11 cellular contexts compared by ENCODE assay signal in the genomic region with DNA sequence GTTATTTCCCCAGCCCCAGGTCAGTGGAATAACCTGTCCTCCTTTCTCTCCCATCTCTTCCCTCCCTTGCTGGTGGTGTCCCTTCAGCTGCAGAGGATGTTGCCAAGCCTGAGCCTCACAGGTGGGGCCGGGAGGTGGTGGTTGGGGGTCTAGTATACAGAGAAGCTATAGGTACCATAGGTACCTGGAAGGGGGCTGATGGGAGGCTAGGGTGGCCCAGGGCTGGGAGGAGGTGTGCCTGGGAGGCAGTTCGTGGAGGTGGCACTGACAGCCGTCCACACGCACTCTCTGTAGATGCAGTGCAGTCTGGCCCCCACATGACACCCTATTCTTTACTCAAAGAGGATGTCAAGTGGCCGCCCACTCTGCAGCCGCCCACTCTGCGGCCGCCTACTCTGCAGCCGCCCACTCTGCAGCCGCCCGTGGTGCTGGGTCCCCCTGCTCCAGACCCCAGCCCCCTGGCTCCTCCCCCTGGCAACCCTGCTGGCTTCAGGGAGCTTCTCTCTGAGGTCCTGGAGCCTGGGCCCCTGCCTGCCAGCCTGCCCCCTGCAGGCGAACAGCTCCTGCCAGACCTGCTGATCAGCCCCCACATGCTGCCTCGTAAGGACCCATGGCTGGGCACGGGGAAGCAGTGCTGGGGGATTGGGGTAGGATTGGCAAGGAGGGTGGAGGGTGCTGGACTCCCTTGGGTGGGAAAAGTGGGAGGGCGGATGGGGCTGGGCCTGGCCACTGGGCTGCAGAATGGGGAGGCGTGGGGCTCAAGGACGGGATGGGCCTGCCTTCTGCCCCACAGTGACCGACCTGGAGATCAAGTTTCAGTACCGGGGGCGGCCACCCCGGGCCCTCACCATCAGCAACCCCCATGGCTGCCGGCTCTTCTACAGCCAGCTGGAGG. TPM values are rescaled to one million over a fixed set of nuclear protein-coding genes. Genes with fewer than 3 reads are reported as not detected.
A peak's percentile ranks its signal among the peaks of the same experiment; 100 is the strongest.
DNase-seq lines count a peak whose midpoint lies in the region; ATAC-seq, FAIRE-seq and TF ChIP-seq lines count a peak whose summit lies in the region.
"Had no signal": no experiment of that assay in that cellular context is flagged by ENCODE, and none has a peak within 500 bp of the region (broad histone marks: within the 10 kb centered on the region; RNA-seq: fewer than 3 reads in every experiment).

No MANE protein-coding gene starts in this region.

- no peak overlapping the region for H2BK12ac ChIP-seq in neuronal stem cell (ENCODE audit: low read length)

- CTCF ChIA-PET in IMR-90 (lab: Yijun Ruan, JAX), result no interaction called here

- H3K4ac ChIP-seq in IMR-90 (ENCODE audit: low read depth, low read length), result no peak overlapping the region
- H3K4ac ChIP-seq in neuronal stem cell (ENCODE audit: low read length), result no peak overlapping the region

- no peak overlapping the region for H2AK5ac ChIP-seq in IMR-90 (ENCODE audit: low read depth, low read length)
- H2AK5ac ChIP-seq in neuronal stem cell (ENCODE audit: low read depth, low read length), result no peak overlapping the region

- peak; percentile 80 for TF ChIP-seq CTCF in DOHH2 (IDR thresholded peaks at IDR 0.05; ENCODE audit: low read depth, low read length, poor library complexity, severe bottlenecking)
- TF ChIP-seq CTCF in IMR-90 (conservative IDR thresholded peaks at IDR 0.05; ENCODE audit: low read depth, low read length), result 0 out of 2 replicates have a peak, but pooled peaks have one; percentile 3
- TF ChIP-seq CTCF in brain microvascular endothelial cell (IDR thresholded peaks at IDR 0.05; ENCODE audit: low read depth, low read length, missing control alignments), result peak; percentile 47

- H3K79me2 ChIP-seq in DOHH2 (ENCODE audit: control insufficient read depth, low read length), result no peaks in the 10 kb centered on the region

- peaks cover 3% of the 10 kb centered on the region; the same call in 1 of the 2 replicates for H3K4me1 ChIP-seq in DOHH2 (ENCODE audit: control insufficient read depth, low read length)
- no peaks in the 10 kb centered on the region for H3K4me1 ChIP-seq in IMR-90 (ENCODE audit: control insufficient read depth, insufficient read depth, low read length)
- H3K4me1 ChIP-seq in neuronal stem cell (ENCODE audit: control insufficient read depth in 2 of 2, insufficient read depth in 1 of 2, low read depth in 1 of 2, low read length in 2 of 2), result no peaks in the 10 kb centered on the region

- no peak for FAIRE-seq in GM19239 (lab: Jason Lieb, UNC)

- H2BK15ac ChIP-seq in IMR-90 (ENCODE audit: low read depth, low read length), result no peak overlapping the region
- no peak overlapping the region for H2BK15ac ChIP-seq in neuronal stem cell (ENCODE audit: low read length)

- H3K36me3 ChIP-seq in DOHH2 (ENCODE audit: control insufficient read depth, low read length) (peaks cover 16% of the 10 kb centered on the region), IMR-90 (ENCODE audit: control insufficient read depth, insufficient read depth, low read length) (no peaks in the 10 kb centered on the region), brain microvascular endothelial cell (replicated peaks) (no peaks in the 10 kb centered on the region), neuronal stem cell (replicated peaks in 1 of 2; ENCODE audit: control insufficient read depth in 2 of 2, insufficient read depth in 2 of 2, low read length in 2 of 2) (peaks cover 6 to 9% of the 10 kb centered on the region in 2 donors)

- POLR2A ChIA-PET in IMR-90 (lab: Charles Lee; ENCODE audit: unreplicated experiment), result interaction anchor here (0.6 kb wide), 1 partner anchor 33 kb away, joined by 4 read pairs; no protein-coding TSS in a partner anchor

- no peak for TF ChIP-seq POLR2A in IMR-90 (IDR thresholded peaks at IDR 0.05; ENCODE audit: low read depth, low read length)

- H3F3A ChIP-seq in DOHH2 (ENCODE audit: control insufficient read depth, insufficient read depth), result peaks cover 8% of the 10 kb centered on the region

- no peak; the same call in 1 of the 2 replicates for ATAC-seq in IMR-90 (ENCODE audit: low read depth)
- ATAC-seq in HG03571 (IDR thresholded peaks at IDR 0.05; ENCODE audit: unreplicated experiment), result no peak

- in situ Hi-C loops in IMR-90 (cut with MboI; ENCODE audit: low sequenced_read_pairs) (no loop called here), brain microvascular endothelial cell (cut with HindIII; ENCODE audit: low pct_ligation_motif_present, low sequenced_read_pairs) (no loop called here)

- no peak overlapping the region for H3K56ac ChIP-seq in IMR-90 (ENCODE audit: extremely low read depth, insufficient read depth, low read length)

- peak overlapping the region; percentile 76 for H2AK9ac ChIP-seq in IMR-90 (replicated peaks; ENCODE audit: low read depth, low read length, poor library complexity)

- H4K91ac ChIP-seq in IMR-90 (ENCODE audit: insufficient read depth, low read depth, low read length), result no peak overlapping the region
- H4K91ac ChIP-seq in neuronal stem cell (ENCODE audit: low read depth, low read length, poor library complexity), result peak overlapping the region; percentile 24

- no peaks in the 10 kb centered on the region for H3K9me1 ChIP-seq in IMR-90 (ENCODE audit: insufficient read depth, low read length)

- no peak overlapping the region for H3K9ac ChIP-seq in IMR-90 (ENCODE audit: low read depth, low read length)
- H3K9ac ChIP-seq in neuronal stem cell (ENCODE audit: low read depth, low read length, poor library complexity), result peak overlapping the region; percentile 78

- no peaks in the 10 kb centered on the region; the same call in 1 of the 2 replicates for H4K20me1 ChIP-seq in DOHH2 (ENCODE audit: control insufficient read depth, insufficient read depth, low read depth, low read length)
- H4K20me1 ChIP-seq in IMR-90 (ENCODE audit: insufficient read depth, low read length), result no peaks in the 10 kb centered on the region

- H3K4me3 ChIP-seq in DOHH2 (ENCODE audit: low read length) (no peak overlapping the region), IMR-90 (ENCODE audit: insufficient read depth, low read depth, low read length) (no peak overlapping the region), brain microvascular endothelial cell (ENCODE audit: low read depth, low read length) (no peak overlapping the region), neuronal stem cell (ENCODE audit: low read length in 2 of 2) (no peak overlapping the region)
- H3K4me3 ChIP-seq: heart right ventricle had no signal

- H3K18ac ChIP-seq in IMR-90 (ENCODE audit: low read depth, low read length) (no peak overlapping the region), neuronal stem cell (ENCODE audit: low read length) (peak overlapping the region; percentile 52)

- no peak overlapping the region for H3K23ac ChIP-seq in IMR-90 (ENCODE audit: low read depth, low read length)
- no peak overlapping the region for H3K23ac ChIP-seq in neuronal stem cell (ENCODE audit: low read depth, low read length, poor library complexity)

- no TSS peak for BruUV-seq in IMR-90 (replicated peaks; lab: Mats Ljungman, UMichigan)

- H3K14ac ChIP-seq in IMR-90 (replicated peaks; ENCODE audit: low read depth, low read length), result no peak overlapping the region
- no peak overlapping the region for H3K14ac ChIP-seq in neuronal stem cell (ENCODE audit: low read length)

- H3K27ac ChIP-seq in DOHH2 (ENCODE audit: low read depth, low read length) (no peak overlapping the region), IMR-90 (ENCODE audit: insufficient read depth, low read length) (no peak overlapping the region), brain microvascular endothelial cell (no peak overlapping the region), neuronal stem cell (replicated peaks; ENCODE audit: low read length) (no peak overlapping the region)

- no peak overlapping the region for H2BK5ac ChIP-seq in IMR-90 (ENCODE audit: low read depth, low read length, poor library complexity, severe bottlenecking)
- H2BK5ac ChIP-seq in neuronal stem cell (ENCODE audit: low read length), result peak overlapping the region; percentile 50

- DNase-seq in IMR-90 (no peak), brain microvascular endothelial cell (no peak), neuronal stem cell (ENCODE audit: low spot score) (no peak), GM19239 (ENCODE audit: insufficient read length, low spot score) (no peak), EL (no peak)
- DNase-seq: activated T-cell treated with anti-CD3 and anti-CD28 coated beads, Interleukin-2, amount 50 U/mL, for 48 hours; heart right ventricle; NCI-H1105; NK-92 treated with Interleukin-12 subunit alpha and Interleukin-12 subunit beta, amount 100 ng/mL, for 24 hours had no signal

- H3K9me2 ChIP-seq in DOHH2 (replicated peaks; ENCODE audit: control insufficient read depth, low read length), result no peaks in the 10 kb centered on the region

- H2BK120ac ChIP-seq in IMR-90 (ENCODE audit: low read depth, low read length) (no peak overlapping the region), neuronal stem cell (ENCODE audit: low read depth, low read length) (no peak overlapping the region)

- H3K27me3 ChIP-seq in DOHH2 (ENCODE audit: control insufficient read depth, low read length), result no peaks in the 10 kb centered on the region
- H3K27me3 ChIP-seq in IMR-90 (ENCODE audit: control insufficient read depth, insufficient read depth, low read length), result peaks cover 5% of the 10 kb centered on the region
- H3K27me3 ChIP-seq in brain microvascular endothelial cell (replicated peaks), result no peaks in the 10 kb centered on the region
- peaks cover 0 to 7% (median 0%) of the 10 kb centered on the region in 3 experiments for H3K27me3 ChIP-seq in neuronal stem cell (ENCODE audit: control insufficient read depth in 3 of 3, insufficient read depth in 3 of 3, low read depth in 1 of 3, low read length in 3 of 3)

- no peaks in the 10 kb centered on the region for H3K9me3 ChIP-seq in DOHH2 (ENCODE audit: control insufficient read depth, insufficient read depth, low read length)
- no peaks in the 10 kb centered on the region for H3K9me3 ChIP-seq in IMR-90 (ENCODE audit: control insufficient read depth, insufficient read depth, low read length)
- H3K9me3 ChIP-seq in neuronal stem cell (replicated peaks in 1 of 2; ENCODE audit: control insufficient read depth in 2 of 2, insufficient read depth in 1 of 2, low read depth in 1 of 2, low read length in 2 of 2), result peaks cover 0 to 3% of the 10 kb centered on the region in 2 donors
- H3K9me3 ChIP-seq: heart right ventricle had no signal

- 61% methylated on average over 8 of the region's 22 CpGs; no CpG with 5 or more reads in 1 of the 2 experiments for WGBS in IMR-90 (ENCODE audit: extremely low coverage in 2 of 2, insufficient read length in 1 of 2), 2 experiments
- no CpG with 5 or more reads among the region's 22 CpGs for WGBS in neuronal stem cell (ENCODE audit: extremely low coverage in 2 of 2, insufficient read length in 2 of 2, insufficient replicate concordance in 1 of 2), 2 donors

- H4K5ac ChIP-seq in IMR-90 (ENCODE audit: low read depth, low read length), result no peak overlapping the region

- H3K79me1 ChIP-seq in IMR-90 (ENCODE audit: low read depth in 1 of 2, low read length in 2 of 2) (no peaks in the 10 kb centered on the region), neuronal stem cell (ENCODE audit: low read depth, low read length) (no peaks in the 10 kb centered on the region)

- intact Hi-C loops in IMR-90 (cut with micrococcal nuclease), result no loop called here

- dilution Hi-C loops in IMR-90 (cut with HindIII; ENCODE audit: low sequenced_read_pairs, unreplicated experiment), result no loop called here

- H2AFZ ChIP-seq in IMR-90 (replicated peaks; ENCODE audit: low read length, poor library complexity), result peak overlapping the region; percentile 59
- H2AFZ ChIP-seq in neuronal stem cell (ENCODE audit: low read length), result no peak overlapping the region

- H3K4me2 ChIP-seq in DOHH2 (ENCODE audit: low read length) (no peak overlapping the region), IMR-90 (ENCODE audit: low read depth, low read length) (no peak overlapping the region), neuronal stem cell (ENCODE audit: insufficient read depth, low read length, poor library complexity, severe bottlenecking) (no peak overlapping the region)

- no peak for TF ChIP-seq RAD21 in IMR-90 (IDR thresholded peaks at IDR 0.05; ENCODE audit: low read length)

- H2BK20ac ChIP-seq in IMR-90 (ENCODE audit: low read depth, low read length), result no peak overlapping the region

- H4K8ac ChIP-seq in IMR-90 (ENCODE audit: low read depth in 2 of 2, low read length in 2 of 2) (no peak overlapping the region), neuronal stem cell (ENCODE audit: low read depth, low read length) (no peak overlapping the region)

RNA-seq across cellular contexts. Expression of gene IRF5, which starts 9.5 kb away (rescaled TPM):
- total RNA-seq in IMR-90 (2012; rRNA removed), result 0.18 TPM in 1 of 2 replicates, not detected in the other
- 0.14 TPM in 1 of 2 replicates, not detected in the other for polyA plus RNA-seq in IMR-90 (2012; rRNA removed)
- 0.08 TPM in 1 of 2 replicates, not detected in the other for polyA plus RNA-seq in IMR-90 (2012; cell fraction: cytosol; rRNA removed)
- polyA plus RNA-seq in IMR-90 (2012; cell fraction: nucleus; rRNA removed; ENCODE audit: low replicate concordance), result 0.15 and 0.24 TPM in 2 replicates
- 0.64 TPM for polyA plus RNA-seq in neuronal stem cell (2013, experiment 1 of 2)
- 0.71 TPM for polyA plus RNA-seq in neuronal stem cell (2013, experiment 2 of 2)

RNA-seq across cellular contexts. Expression of gene KCP, which starts 36.7 kb away (rescaled TPM):
- not detected in 2 replicates for total RNA-seq in IMR-90 (2012; rRNA removed)
- polyA plus RNA-seq in IMR-90 (2012; rRNA removed), result 0.03 and 0.07 TPM in 2 replicates
- 0.03 TPM in 1 of 2 replicates, not detected in the other for polyA plus RNA-seq in IMR-90 (2012; cell fraction: cytosol; rRNA removed)
- polyA plus RNA-seq in IMR-90 (2012; cell fraction: nucleus; rRNA removed; ENCODE audit: low replicate concordance), result 0.17 and 0.33 TPM in 2 replicates
- polyA plus RNA-seq in neuronal stem cell (2013, experiment 1 of 2), result 1.0 TPM
- polyA plus RNA-seq in neuronal stem cell (2013, experiment 2 of 2), result 1.1 TPM

Comparison
In these comparisons a context has a peak if more than half of its experiments do, and no peak if none do; other contexts are left out.
1. CTCF ChIP-seq: peak in every context shown above with its lines; median percentile 80 in DOHH2; 47 in brain microvascular endothelial cell; 3 in IMR-90.